In genomic region chr17:62780273-62780672, GRCh38 we compare ENCODE assay signal across 15 cellular contexts. TPM values are rescaled to one million over a fixed set of nuclear protein-coding genes. Genes with fewer than 3 reads are reported as not detected.
DNase-seq lines count a peak whose midpoint lies in the region; ATAC-seq, FAIRE-seq and TF ChIP-seq lines count a peak whose summit lies in the region.
"Had no signal": no experiment of that assay in that cellular context is flagged by ENCODE, and none has a peak within 500 bp of the region (broad histone marks: within the 10 kb centered on the region; RNA-seq: fewer than 3 reads in every experiment).

No MANE protein-coding gene starts in this region.

- no peak for TF ChIP-seq CTCF in IMR-90 (conservative IDR thresholded peaks at IDR 0.05; ENCODE audit: low read depth, low read length)
- peak; percentile 11 to 58 (median 18) for TF ChIP-seq CTCF in keratinocyte (optimal IDR thresholded peaks at IDR 0.05 in 1 of 3, IDR thresholded peaks at IDR 0.05 in 1 of 3, conservative IDR thresholded peaks at IDR 0.05 in 1 of 3; ENCODE audit: extremely low read depth in 1 of 3, insufficient read depth in 2 of 3, low read length in 3 of 3)
- no peak for TF ChIP-seq CTCF in thoracic aorta (IDR thresholded peaks at IDR 0.05)

- H3K9me3 ChIP-seq in IMR-90 (ENCODE audit: control insufficient read depth, insufficient read depth, low read length): no peaks in the 10 kb centered on the region
- no peaks in the 10 kb centered on the region for H3K9me3 ChIP-seq in keratinocyte (ENCODE audit: control insufficient read depth, low read depth, low read length)
- H3K9me3 ChIP-seq in thoracic aorta: no peaks in the 10 kb centered on the region
- H3K9me3 ChIP-seq: Caco-2 had no signal

- BruUV-seq in IMR-90 (replicated peaks; lab: Mats Ljungman, UMichigan): no TSS peak

- H3K4me2 ChIP-seq in IMR-90 (ENCODE audit: low read depth, low read length) (no peak overlapping the region), keratinocyte (ENCODE audit: control insufficient read depth, extremely low read depth, insufficient read depth, low read depth, low read length) (no peak overlapping the region)

- H3K4me1 ChIP-seq in IMR-90 (ENCODE audit: control insufficient read depth, insufficient read depth, low read length) (peaks cover 22% of the 10 kb centered on the region), keratinocyte (ENCODE audit: control insufficient read depth, extremely low read depth, insufficient read depth, low read length) (peaks cover 41% of the 10 kb centered on the region), thoracic aorta (ENCODE audit: control insufficient read depth in 1 of 2, low read depth in 2 of 2) (peaks cover 0 to 15% of the 10 kb centered on the region in 2 donors)

- DNase-seq in IMR-90 (no peak), NCI-H69 (lab: John Stamatoyannopoulos, UW) (peak; percentile 24), keratinocyte (ENCODE audit: low read depth, low spot score) (peak; percentile 48), thoracic aorta (ENCODE audit: low spot score) (peak; percentile 19), NCI-H345 treated with DMSO at 0.1 percent for 48 hours (lab: John Stamatoyannopoulos, UW; ENCODE audit: unreplicated experiment) (no peak)
- no peak for DNase-seq in activated naive CD8-positive, alpha-beta T cell treated with anti-CD3 and anti-CD28 coated beads for 36 hours
- DNase-seq: activated CD8-positive, alpha-beta memory T cell treated with anti-CD3 and anti-CD28 coated beads, Interleukin-2, amount 50 U/mL, for 48 hours; Caco-2; effector memory CD4-positive, alpha-beta T cell; KG1; WERI-Rb-1 had no signal

- H2BK120ac ChIP-seq in IMR-90 (ENCODE audit: low read depth, low read length): peak overlapping the region; percentile 92

- no peaks in the 10 kb centered on the region for H3K27me3 ChIP-seq in IMR-90 (ENCODE audit: control insufficient read depth, insufficient read depth, low read length)
- H3K27me3 ChIP-seq in keratinocyte (ENCODE audit: control insufficient read depth, extremely low read depth, insufficient read depth, low read length): no peaks in the 10 kb centered on the region
- no peaks in the 10 kb centered on the region for H3K27me3 ChIP-seq in thoracic aorta (replicated peaks; ENCODE audit: insufficient read depth)

- 0 out of 2 replicates have a peak, but pooled peaks cover 3% of the 10 kb centered on the region for H4K20me1 ChIP-seq in IMR-90 (ENCODE audit: insufficient read depth, low read length)
- H4K20me1 ChIP-seq in keratinocyte (ENCODE audit: control insufficient read depth, extremely low read depth, insufficient read depth, low read length): no peaks in the 10 kb centered on the region

- no peak overlapping the region for H3K56ac ChIP-seq in IMR-90 (ENCODE audit: extremely low read depth, insufficient read depth, low read length)

- peaks cover 0 to 6% of the 10 kb centered on the region in 2 experiments; a peak in 1 of 4 replicates for H3K79me1 ChIP-seq in IMR-90 (ENCODE audit: low read depth in 1 of 2, low read length in 2 of 2)

- H3K4ac ChIP-seq in IMR-90 (ENCODE audit: low read depth, low read length): peak overlapping the region; percentile 86

- no peak for TF ChIP-seq POLR2A in IMR-90 (IDR thresholded peaks at IDR 0.05; ENCODE audit: low read depth, low read length)

- no peaks in the 10 kb centered on the region for H3K79me2 ChIP-seq in keratinocyte (ENCODE audit: control insufficient read depth, insufficient read depth, low read length)

- H4K8ac ChIP-seq in IMR-90 (ENCODE audit: low read depth in 2 of 2, low read length in 2 of 2): peak overlapping the region; percentile 68 to 80

- peaks cover 11% of the 10 kb centered on the region for H3K27me3 Mint-ChIP-seq in activated naive CD8-positive, alpha-beta T cell treated with anti-CD3 and anti-CD28 coated beads for 36 hours

- H2BK5ac ChIP-seq in IMR-90 (ENCODE audit: low read depth, low read length, poor library complexity, severe bottlenecking): peak overlapping the region; percentile 75

- in situ Hi-C loops in IMR-90 (cut with MboI; ENCODE audit: low sequenced_read_pairs): no loop called here

- no peaks in the 10 kb centered on the region for H3K4me1 Mint-ChIP-seq in activated naive CD8-positive, alpha-beta T cell treated with anti-CD3 and anti-CD28 coated beads for 36 hours

- H3K4me3 ChIP-seq in IMR-90 (ENCODE audit: insufficient read depth, low read depth, low read length) (no peak overlapping the region), keratinocyte (ENCODE audit: control insufficient read depth in 2 of 3, extremely low read depth in 1 of 3, insufficient read depth in 2 of 3, low read depth in 1 of 3, low read length in 3 of 3) (no peak overlapping the region), thoracic aorta (peak overlapping the region; percentile 47)

- TF ChIP-seq RAD21 in IMR-90 (IDR thresholded peaks at IDR 0.05; ENCODE audit: low read length): no peak

- H2AK9ac ChIP-seq in IMR-90 (replicated peaks; ENCODE audit: low read depth, low read length, poor library complexity): peak overlapping the region; percentile 22

- H2AFZ ChIP-seq in IMR-90 (replicated peaks; ENCODE audit: low read length, poor library complexity) (no peak overlapping the region), keratinocyte (ENCODE audit: control insufficient read depth, low read length) (peak overlapping the region; percentile 18)

- dilution Hi-C loops in IMR-90 (cut with HindIII; ENCODE audit: low sequenced_read_pairs, unreplicated experiment) (no loop called here), keratinocyte (cut with MboI; ENCODE audit: extremely low pct_ligation_motif_present, low sequenced_read_pairs) (no loop called here)

- POLR2A ChIA-PET in IMR-90 (lab: Charles Lee; ENCODE audit: unreplicated experiment): no interaction called here

- H3K36me3 ChIP-seq in IMR-90 (ENCODE audit: control insufficient read depth, insufficient read depth, low read length): no peaks in the 10 kb centered on the region
- no peaks in the 10 kb centered on the region for H3K36me3 ChIP-seq in keratinocyte (ENCODE audit: control insufficient read depth in 2 of 2, extremely low read depth in 1 of 2, insufficient read depth in 2 of 2, low read length in 2 of 2)
- no peaks in the 10 kb centered on the region for H3K36me3 ChIP-seq in thoracic aorta
- H3K36me3 ChIP-seq: WERI-Rb-1 had no signal

- H3K9me1 ChIP-seq in IMR-90 (ENCODE audit: insufficient read depth, low read length) (peaks cover 20% of the 10 kb centered on the region; the same call in 1 of the 2 replicates), keratinocyte (ENCODE audit: control insufficient read depth, extremely low read depth, insufficient read depth, low read length) (no peaks in the 10 kb centered on the region)

- 80% methylated on average over 2 of the region's 7 CpGs; no CpG with 5 or more reads in 1 of the 2 experiments for WGBS in IMR-90 (ENCODE audit: extremely low coverage in 2 of 2, insufficient read length in 1 of 2), 2 experiments

- intact Hi-C loops in IMR-90 (cut with micrococcal nuclease): no loop called here

- H3K9ac ChIP-seq in IMR-90 (ENCODE audit: low read depth, low read length): no peak overlapping the region
- H3K9ac ChIP-seq in keratinocyte (ENCODE audit: control insufficient read depth, extremely low read depth, insufficient read depth, low read length): no peak overlapping the region

- H3K18ac ChIP-seq in IMR-90 (ENCODE audit: low read depth, low read length): peak overlapping the region; percentile 66

- H3K9me3 Mint-ChIP-seq in activated naive CD8-positive, alpha-beta T cell treated with anti-CD3 and anti-CD28 coated beads for 36 hours: peaks cover 11% of the 10 kb centered on the region

- CTCF ChIA-PET in IMR-90 (lab: Yijun Ruan, JAX): no interaction called here

- FAIRE-seq in keratinocyte (lab: Jason Lieb, UNC): peak; percentile 29
- FAIRE-seq: GM12891, GM19239 had no signal

- H3K4me3 Mint-ChIP-seq in activated naive CD8-positive, alpha-beta T cell treated with anti-CD3 and anti-CD28 coated beads for 36 hours: no peak overlapping the region

- peak overlapping the region; percentile 93; the same call in 2 of the 3 replicates for H2BK15ac ChIP-seq in IMR-90 (ENCODE audit: low read depth, low read length)

- H3K23ac ChIP-seq in IMR-90 (ENCODE audit: low read depth, low read length): peak overlapping the region; percentile 77; the same call in 1 of the 2 replicates

- H4K91ac ChIP-seq in IMR-90 (ENCODE audit: insufficient read depth, low read depth, low read length): peak overlapping the region; percentile 76

- H2BK20ac ChIP-seq in IMR-90 (ENCODE audit: low read depth, low read length): peak overlapping the region; percentile 96

- ATAC-seq in IMR-90 (ENCODE audit: low read depth) (no peak), thoracic aorta (ENCODE audit: insufficient number of reproducible peaks, low FRiP score, low read depth) (no peak), GM21381 (IDR thresholded peaks at IDR 0.05; ENCODE audit: unreplicated experiment) (no peak)

- H3K27ac Mint-ChIP-seq in activated naive CD8-positive, alpha-beta T cell treated with anti-CD3 and anti-CD28 coated beads for 36 hours: no peak overlapping the region

- peak overlapping the region; percentile 98 for H2AK5ac ChIP-seq in IMR-90 (ENCODE audit: low read depth, low read length)

- H3K27ac ChIP-seq in IMR-90 (ENCODE audit: insufficient read depth, low read length): peak overlapping the region; percentile 24; the same call in 1 of the 2 replicates
- H3K27ac ChIP-seq in keratinocyte (ENCODE audit: control insufficient read depth, insufficient read depth, low read length): peak overlapping the region; percentile 92
- H3K27ac ChIP-seq in thoracic aorta: peak overlapping the region; percentile 71 to 81
- H3K27ac ChIP-seq: WERI-Rb-1 had no signal

- H3K36me3 Mint-ChIP-seq in activated naive CD8-positive, alpha-beta T cell treated with anti-CD3 and anti-CD28 coated beads for 36 hours: no peaks in the 10 kb centered on the region

- H3K14ac ChIP-seq in IMR-90 (replicated peaks; ENCODE audit: low read depth, low read length): peak overlapping the region; percentile 62

- peak overlapping the region; percentile 84 for H4K5ac ChIP-seq in IMR-90 (ENCODE audit: low read depth, low read length)

TF ChIP-seq in IMR-90, 13 proteins besides CTCF, POLR2A, EP300 and RAD21 (continues in another document):
- TF ChIP-seq MAFK (IDR thresholded peaks at IDR 0.05; ENCODE audit: low read depth, low read length): no peak
- no peak for TF ChIP-seq BHLHE40 (IDR thresholded peaks at IDR 0.05; ENCODE audit: low read depth, low read length)

RNA-seq across cellular contexts. Expression of gene MARCHF10, which starts 27.8 kb away (rescaled TPM):
- total RNA-seq in IMR-90 (2012; rRNA removed) (under 0.01 and 0.18 TPM in 2 replicates), thoracic aorta (not detected)
- polyA plus RNA-seq in IMR-90 (2012; rRNA removed) (0.10 and 0.74 TPM in 2 replicates), keratinocyte (not detected in 3 replicates)
- polyA plus RNA-seq in IMR-90 (2012; cell fraction: cytosol; rRNA removed): 0.33 and 0.42 TPM in 2 replicates
- 0.50 and 1.2 TPM in 2 replicates for polyA plus RNA-seq in IMR-90 (2012; cell fraction: nucleus; rRNA removed; ENCODE audit: low replicate concordance)
- polyA plus RNA-seq in keratinocyte (2011; ENCODE audit: low read depth): not detected
- polyA plus RNA-seq in keratinocyte (2011; cell fraction: cytosol; rRNA removed): not detected in 2 replicates
- not detected in 2 replicates for polyA plus RNA-seq in keratinocyte (2011; cell fraction: nucleus; rRNA removed)
- polyA plus RNA-seq in keratinocyte (2012; ENCODE audit: low replicate concordance): not detected in 2 replicates
- not detected in 3 replicates for polyA minus RNA-seq in keratinocyte
- polyA minus RNA-seq in keratinocyte (2011; cell fraction: cytosol; rRNA and poly(A)+ RNA removed): not detected
- not detected in 2 replicates for polyA minus RNA-seq in keratinocyte (2011; cell fraction: nucleus; rRNA and poly(A)+ RNA removed)
- total RNA-seq in activated naive CD8-positive, alpha-beta T cell treated with anti-CD3 and anti-CD28 coated beads for 36 hours: not detected
- total RNA-seq: Caco-2, NCI-H460 had no signal

Comparison
In these comparisons a context has a peak if more than half of its experiments do, and no peak if none do; other contexts are left out.
1. DNase-seq: peak in NCI-H69 (single experiment), keratinocyte (single experiment) and thoracic aorta (single experiment); none in IMR-90 (single experiment), activated naive CD8-positive, alpha-beta T cell treated with anti-CD3 and anti-CD28 coated beads for 36 hours (single experiment) and NCI-H345 treated with DMSO at 0.1 percent for 48 hours (single experiment).
2. H3K27ac ChIP-seq: peak in every context shown above with its lines; median percentile 92 in keratinocyte; 76 in thoracic aorta; 24 in IMR-90.
3. CTCF ChIP-seq: peak in keratinocyte (3 of 3); none in IMR-90 (single experiment) and thoracic aorta (single experiment).